11 cellular contexts compared by ENCODE assay signal in genomic region chr17:27545562-27546229, GRCh38.
DNase-seq lines count a peak whose midpoint lies in the region; ATAC-seq, FAIRE-seq and TF ChIP-seq lines count a peak whose summit lies in the region.
"Had no signal": no experiment of that assay in that cellular context is flagged by ENCODE, and none has a peak within 500 bp of the region (broad histone marks: within the 10 kb centered on the region; RNA-seq: fewer than 3 reads in every experiment).

No MANE protein-coding gene starts in this region.

- peaks cover 39% of the 10 kb centered on the region for H3K79me2 ChIP-seq in GM12878 (ENCODE audit: control insufficient read depth, insufficient read depth, low read length)

- peaks cover 63% of the 10 kb centered on the region for H3K4me1 ChIP-seq in GM12878 (ENCODE audit: control insufficient read depth, insufficient read depth, low read length)
- H3K4me1 ChIP-seq in transverse colon, result peaks cover 8 to 43% (median 16%) of the 10 kb centered on the region in 4 donors

- TF ChIP-seq CTCF in GM12878 (IDR thresholded peaks at IDR 0.05 in 2 of 3, conservative IDR thresholded peaks at IDR 0.05 in 1 of 3; ENCODE audit: control insufficient read depth in 2 of 3, extremely low read depth in 1 of 3, insufficient read depth in 1 of 3, low read depth in 3 of 3, low read length in 3 of 3), result no peak
- no peak for TF ChIP-seq CTCF in transverse colon (IDR thresholded peaks at IDR 0.05)

- no peak for TF ChIP-seq RAD21 in GM12878 (IDR thresholded peaks at IDR 0.05; ENCODE audit: insufficient read depth, low read depth, low read length)

- peak overlapping the region; percentile 80 for H3K27ac Mint-ChIP-seq in activated CD8-positive, alpha-beta memory T cell treated with anti-CD3 and anti-CD28 coated beads, Interleukin-2, amount 10 ng/mL, durations not matched to agents 7 days and 5 days
- peak overlapping the region; percentile 94 for H3K27ac Mint-ChIP-seq in stimulated activated effector memory CD8-positive, alpha-beta T cell treated with anti-CD3 and anti-CD28 coated beads, Interleukin-12 subunit alpha, Interleukin-12 subunit beta, amount 100 ng/mL, for 72 hours

- no peaks in the 10 kb centered on the region for H3K27me3 Mint-ChIP-seq in activated CD8-positive, alpha-beta memory T cell treated with anti-CD3 and anti-CD28 coated beads, Interleukin-2, amount 10 ng/mL, durations not matched to agents 7 days and 5 days

- H3K36me3 ChIP-seq in GM12878 (ENCODE audit: control insufficient read depth in 2 of 2, insufficient read depth in 2 of 2, low read length in 1 of 2), result peaks cover 1 to 8% of the 10 kb centered on the region in 2 experiments; a peak in 3 of 4 replicates
- no peaks in the 10 kb centered on the region for H3K36me3 ChIP-seq in transverse colon
- H3K36me3 ChIP-seq: suprapubic skin had no signal

- no peak overlapping the region; the same call in 1 of the 2 replicates for H3K9ac ChIP-seq in GM12878 (ENCODE audit: control insufficient read depth, insufficient read depth, low read length)

- 59% methylated on average over 8 of the region's 8 CpGs for WGBS in GM12878 (ENCODE audit: insufficient coverage, insufficient replicate concordance, low lambda C conversion rate, missing lambda C conversion rate)
- WGBS in transverse colon (ENCODE audit: low coverage in 1 of 2), 2 donors, result 66% methylated on average over 8 of the region's 8 CpGs; no CpG with 5 or more reads in 1 of the 2 donors

- CTCF ChIA-PET in activated CD8-positive, alpha-beta memory T cell treated with anti-CD3 and anti-CD28 coated beads, Interleukin-2, amount 10 ng/mL, durations not matched to agents 7 days and 5 days (lab: Charles Lee), result interaction anchor here (0.8 to 5.0 kb wide), 10 partner anchors 28 to 196 kb away, joined by 3 to 39 read pairs (median 8); partner anchors contain the start of gene KSR1
- CTCF ChIA-PET in GM12878 (lab: Yijun Ruan, JAX), result interaction anchor here (0.6 to 8.5 kb wide), 25 partner anchors 10 to 309 kb away, joined by 3 to 60 read pairs (median 5); partner anchors contain the start of gene KSR1

- in situ Hi-C loops in GM12878 (cut with MboI) (loop anchor here (5.0 to 10.0 kb wide), 5 partner anchors 59 to 499 kb away; partner anchors contain the start of gene NLK), transverse colon (cut with MboI; ENCODE audit: low pct_ligation_motif_present in 1 of 4, low pct_unique_long_range_greater_than_20kb in 1 of 4, low sequenced_read_pairs in 3 of 4) (loop anchor here in 1 of 4 donors (25.0 kb wide), 1 partner anchor 183 kb away; no protein-coding TSS in a partner anchor)

- FAIRE-seq in GM12878 (lab: Jason Lieb, UNC), result no peak

- peak overlapping the region; percentile 88 for H3K4me2 ChIP-seq in GM12878 (ENCODE audit: control insufficient read depth, insufficient read depth)

- TF ChIP-seq EP300 in GM12878 (IDR thresholded peaks at IDR 0.05; ENCODE audit: borderline replicate concordance in 1 of 2, control insufficient read depth in 1 of 2, low read depth in 2 of 2, low read length in 2 of 2) (no peak), transverse colon (IDR thresholded peaks at IDR 0.05; ENCODE audit: low read depth) (no peak)

- SMC1A ChIA-PET in GM12878 (lab: Charles Lee; ENCODE audit: uncharacterized antibody, unreplicated experiment), result interaction anchor here (0.6 to 8.5 kb wide), 19 partner anchors 12 to 213 kb away, joined by 3 to 120 read pairs (median 20); partner anchors contain the start of gene KSR1

- H3K4me3 ChIP-seq in GM12878, result no peak overlapping the region
- H3K4me3 ChIP-seq in transverse colon, result no peak overlapping the region
- H3K4me3 ChIP-seq: suprapubic skin had no signal

- no peaks in the 10 kb centered on the region for H3K27me3 ChIP-seq in GM12878 (replicated peaks in 1 of 2; ENCODE audit: control insufficient read depth in 2 of 2, insufficient read depth in 2 of 2, low read length in 1 of 2)
- H3K27me3 ChIP-seq in transverse colon, result no peaks in the 10 kb centered on the region
- H3K27me3 ChIP-seq: suprapubic skin had no signal

- no peak overlapping the region for H2AFZ ChIP-seq in GM12878 (ENCODE audit: control insufficient read depth, low read depth, low read length)

- H3K27ac ChIP-seq in GM12878 (ENCODE audit: control insufficient read depth, insufficient read depth) (no peak overlapping the region; the same call in 1 of the 2 replicates), transverse colon (no peak overlapping the region)
- H3K27ac ChIP-seq: epithelial cell of prostate, suprapubic skin had no signal

- no peak for ATAC-seq in activated CD8-positive, alpha-beta memory T cell treated with anti-CD3 and anti-CD28 coated beads, Interleukin-2, amount 10 ng/mL, durations not matched to agents 7 days and 5 days
- ATAC-seq in GM12878, result no peak
- ATAC-seq in stimulated activated effector memory CD8-positive, alpha-beta T cell treated with anti-CD3 and anti-CD28 coated beads, Interleukin-12 subunit alpha, Interleukin-12 subunit beta, amount 100 ng/mL, for 72 hours, result no peak
- no peak for ATAC-seq in GM19452 (IDR thresholded peaks at IDR 0.05; ENCODE audit: unreplicated experiment)
- no peak for ATAC-seq in HG02840 (IDR thresholded peaks at IDR 0.05; ENCODE audit: low FRiP score, unreplicated experiment)
- ATAC-seq: left lobe of liver had no signal

- no peak for DNase-seq in activated CD8-positive, alpha-beta memory T cell treated with anti-CD3 and anti-CD28 coated beads, Interleukin-2, amount 10 ng/mL, durations not matched to agents 7 days and 5 days
- no peak for DNase-seq in activated CD8-positive, alpha-beta memory T cell treated with anti-CD3 and anti-CD28 coated beads, Interleukin-2, amount 50 U/mL, for 48 hours
- DNase-seq in NCI-H2029 treated with DMSO at 0.1 percent for 48 hours (lab: John Stamatoyannopoulos, UW) (peak; percentile 82), GM12878 (ENCODE audit: low read depth, low spot score) (no peak), transverse colon (no peak)
- DNase-seq in stimulated activated effector memory CD8-positive, alpha-beta T cell treated with anti-CD3 and anti-CD28 coated beads, Interleukin-12 subunit alpha, Interleukin-12 subunit beta, amount 100 ng/mL, for 72 hours (ENCODE audit: low spot score in 2 of 2), result no peak

- peaks cover 25% of the 10 kb centered on the region for H4K20me1 ChIP-seq in GM12878 (ENCODE audit: control insufficient read depth, insufficient read depth)

- peak overlapping the region; percentile 2 for H3K4me3 Mint-ChIP-seq in activated CD8-positive, alpha-beta memory T cell treated with anti-CD3 and anti-CD28 coated beads, Interleukin-2, amount 10 ng/mL, durations not matched to agents 7 days and 5 days
- peak overlapping the region; percentile 51 for H3K4me3 Mint-ChIP-seq in stimulated activated effector memory CD8-positive, alpha-beta T cell treated with anti-CD3 and anti-CD28 coated beads, Interleukin-12 subunit alpha, Interleukin-12 subunit beta, amount 100 ng/mL, for 72 hours

- no peaks in the 10 kb centered on the region for H3K9me3 Mint-ChIP-seq in activated CD8-positive, alpha-beta memory T cell treated with anti-CD3 and anti-CD28 coated beads, Interleukin-2, amount 10 ng/mL, durations not matched to agents 7 days and 5 days (ENCODE audit: low read depth)
- H3K9me3 Mint-ChIP-seq in stimulated activated effector memory CD8-positive, alpha-beta T cell treated with anti-CD3 and anti-CD28 coated beads, Interleukin-12 subunit alpha, Interleukin-12 subunit beta, amount 100 ng/mL, for 72 hours, result no peaks in the 10 kb centered on the region

- H3K9me3 ChIP-seq in GM12878 (replicated peaks; ENCODE audit: control insufficient read depth, insufficient read depth, low read length), result no peaks in the 10 kb centered on the region
- no peaks in the 10 kb centered on the region for H3K9me3 ChIP-seq in transverse colon
- H3K9me3 ChIP-seq: suprapubic skin had no signal

- RAD21 ChIA-PET in GM12878 (lab: Charles Lee; ENCODE audit: unreplicated experiment), result interaction anchor here (1.0 to 6.9 kb wide), 16 partner anchors 14 to 309 kb away, joined by 3 to 113 read pairs (median 16); partner anchors contain the start of genes KSR1 and WSB1

- intact Hi-C loops in GM12878 (cut with micrococcal nuclease; ENCODE audit: unreplicated experiment) (loop anchor here (2.0 to 10.0 kb wide), 3 partner anchors 25 to 191 kb away; no protein-coding TSS in a partner anchor), transverse colon (cut with DNase I; ENCODE audit: low total_unique reads) (no loop called here)

- TF ChIP-seq POLR2A in GM12878 (IDR thresholded peaks at IDR 0.05; ENCODE audit: low read depth, low read length) (no peak), transverse colon (IDR thresholded peaks at IDR 0.05) (no peak)

- H3K4me1 Mint-ChIP-seq in activated CD8-positive, alpha-beta memory T cell treated with anti-CD3 and anti-CD28 coated beads, Interleukin-2, amount 10 ng/mL, durations not matched to agents 7 days and 5 days, result peaks cover 68% of the 10 kb centered on the region
- H3K4me1 Mint-ChIP-seq in stimulated activated effector memory CD8-positive, alpha-beta T cell treated with anti-CD3 and anti-CD28 coated beads, Interleukin-12 subunit alpha, Interleukin-12 subunit beta, amount 100 ng/mL, for 72 hours, result peaks cover 64% of the 10 kb centered on the region

- POLR2A ChIA-PET in GM12878 (lab: Charles Lee), result interaction anchor here (0.5 to 4.0 kb wide), 14 partner anchors 20 to 85 kb away, joined by 3 to 23 read pairs (median 4); no protein-coding TSS in a partner anchor

- BruUV-seq in GM12878 (replicated peaks; lab: Mats Ljungman, UMichigan), result no TSS peak

- H3K36me3 Mint-ChIP-seq in activated CD8-positive, alpha-beta memory T cell treated with anti-CD3 and anti-CD28 coated beads, Interleukin-2, amount 10 ng/mL, durations not matched to agents 7 days and 5 days, result peaks cover 6% of the 10 kb centered on the region
- peaks cover 8% of the 10 kb centered on the region for H3K36me3 Mint-ChIP-seq in stimulated activated effector memory CD8-positive, alpha-beta T cell treated with anti-CD3 and anti-CD28 coated beads, Interleukin-12 subunit alpha, Interleukin-12 subunit beta, amount 100 ng/mL, for 72 hours

TF ChIP-seq in GM12878, 131 proteins besides CTCF, POLR2A, EP300 and RAD21 (continues in another document):
- TF ChIP-seq NFYA (IDR thresholded peaks at IDR 0.05; ENCODE audit: borderline replicate concordance, low read depth, low read length), result no peak
